In genomic region chr22:38706101-38706884, GRCh38 we compare ENCODE assay signal across 1 cellular context.
TF ChIP-seq lines count a peak whose summit lies in the region.

No MANE protein-coding gene starts in this region.

TF ChIP-seq in H1, 55 proteins besides CTCF, POLR2A, EP300 and RAD21:
- TF ChIP-seq CBX5 (IDR thresholded peaks at IDR 0.05; ENCODE audit: low read depth, low read length): no peak
- TF ChIP-seq CHD1 (IDR thresholded peaks at IDR 0.05; ENCODE audit: low read depth, low read length): no peak
- TF ChIP-seq HDAC2 (IDR thresholded peaks at IDR 0.05; ENCODE audit: borderline replicate concordance in 1 of 2, low read depth in 2 of 2, low read length in 2 of 2): peak in 1 of 2 experiments; percentile 62; a peak in 1 of 4 replicates
- no peak for TF ChIP-seq SP4 (IDR thresholded peaks at IDR 0.05; ENCODE audit: low read length)
- TF ChIP-seq TAF1 (IDR thresholded peaks at IDR 0.05; ENCODE audit: low read depth, low read length): no peak; the same call in 1 of the 2 replicates
- TF ChIP-seq RBBP5 (IDR thresholded peaks at IDR 0.05; ENCODE audit: borderline replicate concordance, low read depth, low read length): peak; percentile 77; the same call in 1 of the 2 replicates
- no peak for TF ChIP-seq RNF2 (IDR thresholded peaks at IDR 0.05; ENCODE audit: borderline replicate concordance, low read depth, low read length, missing control alignments, poor library complexity, severe bottlenecking)
- TF ChIP-seq MAX (IDR thresholded peaks at IDR 0.05): peak; percentile 90
- no peak for TF ChIP-seq SP2 (IDR thresholded peaks at IDR 0.05; ENCODE audit: low read length)
- TF ChIP-seq SP1 (IDR thresholded peaks at IDR 0.05; ENCODE audit: low read depth, low read length): no peak
- TF ChIP-seq POU5F1 (IDR thresholded peaks at IDR 0.05; ENCODE audit: low read depth, low read length): no peak
- TF ChIP-seq E2F6 (IDR thresholded peaks at IDR 0.05): peak; percentile 64
- TF ChIP-seq JUN (IDR thresholded peaks at IDR 0.05; ENCODE audit: low read depth, low read length): no peak
- peak; percentile 88 for TF ChIP-seq ASH2L (IDR thresholded peaks at IDR 0.05; ENCODE audit: low read length)
- TF ChIP-seq EGR1 (IDR thresholded peaks at IDR 0.05; ENCODE audit: borderline replicate concordance, low read depth, low read length): no peak
- no peak for TF ChIP-seq KDM1A (IDR thresholded peaks at IDR 0.05; ENCODE audit: borderline replicate concordance, low read length)
- peak; percentile 57 for TF ChIP-seq KDM4A (IDR thresholded peaks at IDR 0.05; ENCODE audit: low read depth, low read length, severe bottlenecking)
- no peak for TF ChIP-seq SIX5 (IDR thresholded peaks at IDR 0.05; ENCODE audit: low read depth, low read length)
- TF ChIP-seq POLR2AphosphoS5 (IDR thresholded peaks at IDR 0.05; ENCODE audit: low read depth, low read length): peak; percentile 3; the same call in 1 of the 2 replicates
- TF ChIP-seq PHF8 (conservative IDR thresholded peaks at IDR 0.05; ENCODE audit: low read depth, low read length): peak; percentile 51; the same call in 1 of the 2 replicates
- TF ChIP-seq SIN3A (conservative IDR thresholded peaks at IDR 0.05 in 1 of 2, IDR thresholded peaks at IDR 0.05 in 1 of 2; ENCODE audit: low read depth in 1 of 2, low read length in 2 of 2): peak in 1 of 2 experiments; percentile 71; a peak in 1 of 4 replicates
- TF ChIP-seq ATF3 (IDR thresholded peaks at IDR 0.05; ENCODE audit: insufficient read depth, low read depth, low read length): no peak
- TF ChIP-seq CEBPB (IDR thresholded peaks at IDR 0.05; ENCODE audit: low read depth, low read length): no peak
- TF ChIP-seq CTBP2 (IDR thresholded peaks at IDR 0.05; ENCODE audit: borderline replicate concordance, insufficient read depth, insufficient read length, low read length): no peak
